Comparison of ENCODE assay signal across 8 cellular contexts in the genomic region with DNA sequence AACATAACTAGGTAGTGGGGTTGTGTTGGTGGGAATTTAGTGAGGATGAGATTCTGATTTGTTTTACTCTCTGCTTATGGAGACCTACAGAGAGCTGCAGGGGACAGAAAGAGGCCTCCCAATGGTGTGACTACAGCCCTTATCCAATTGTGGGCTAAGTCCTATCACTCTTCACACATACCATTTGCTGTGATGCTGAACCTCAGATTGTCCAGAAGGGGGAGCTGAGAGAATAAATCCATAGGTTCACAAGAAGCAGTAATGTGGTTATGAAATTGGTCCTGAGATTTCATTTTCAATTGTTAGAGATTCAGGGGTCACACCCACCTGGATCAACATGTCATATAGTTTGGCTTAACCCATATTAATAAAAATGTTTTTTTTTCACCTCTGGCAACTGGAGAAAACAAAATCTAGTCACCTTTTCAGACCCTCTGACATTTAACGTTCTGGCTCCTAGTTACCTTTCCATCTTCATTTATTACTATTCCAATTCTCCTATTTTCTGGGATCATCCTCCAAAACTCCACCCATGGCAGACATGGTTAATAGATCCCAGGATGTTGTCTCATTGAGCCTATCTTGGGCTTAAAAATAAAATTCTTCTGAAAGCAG. TPM values are rescaled to one million over a fixed set of nuclear protein-coding genes. Genes with fewer than 3 reads are reported as not detected.
DNase-seq lines count a peak whose midpoint lies in the region; ATAC-seq and TF ChIP-seq lines count a peak whose summit lies in the region.

No MANE protein-coding gene starts in this region.

- H3K27me3 ChIP-seq in Peyer's patch, result no peaks in the 10 kb centered on the region
- no peaks in the 10 kb centered on the region for H3K27me3 ChIP-seq in upper lobe of left lung

- H3K27ac ChIP-seq in Peyer's patch (no peak overlapping the region), upper lobe of left lung (no peak overlapping the region)

- H3K4me3 ChIP-seq in Peyer's patch (no peak overlapping the region), fibroblast of the aortic adventitia (ENCODE audit: low read depth, low read length) (no peak overlapping the region), upper lobe of left lung (no peak overlapping the region)

- no peak for TF ChIP-seq EP300 in upper lobe of left lung (IDR thresholded peaks at IDR 0.05)

- H3K4me1 ChIP-seq in Peyer's patch (no peaks in the 10 kb centered on the region), upper lobe of left lung (no peaks in the 10 kb centered on the region)

- WGBS in upper lobe of left lung, 2 donors, result 86 to 96% methylated on average over 1 of the region's 1 CpG

- peak; percentile 47 for DNase-seq in DMS 273 (lab: John Stamatoyannopoulos, UW; ENCODE audit: unreplicated experiment)
- DNase-seq in DMS 273 treated with DMSO at 0.1 percent for 48 hours (lab: John Stamatoyannopoulos, UW), result no peak
- DNase-seq in Peyer's patch, result no peak
- DNase-seq in fibroblast of the aortic adventitia (ENCODE audit: low read depth), result peak; percentile 33
- no peak for DNase-seq in upper lobe of left lung
- no peak for DNase-seq in occipital lobe (lab: John Stamatoyannopoulos, UW)

- ATAC-seq in HG03280 (IDR thresholded peaks at IDR 0.05; ENCODE audit: unreplicated experiment), result peak; percentile 65
- ATAC-seq in upper lobe of left lung (ENCODE audit: low FRiP score in 2 of 2), result no peak
- ATAC-seq in HG03342 (IDR thresholded peaks at IDR 0.05; ENCODE audit: unreplicated experiment), result no peak

- TF ChIP-seq POLR2A in Peyer's patch (IDR thresholded peaks at IDR 0.05) (no peak), upper lobe of left lung (IDR thresholded peaks at IDR 0.05) (no peak)

- H3K9me3 ChIP-seq in Peyer's patch (peaks cover 0 to 7% (median 0%) of the 10 kb centered on the region in 4 donors), upper lobe of left lung (peaks cover 0 to 5% (median 0%) of the 10 kb centered on the region in 4 donors)

- peak in 4 of 6 experiments; percentile 37 to 50 (median 42) for TF ChIP-seq CTCF in Peyer's patch (IDR thresholded peaks at IDR 0.05)
- TF ChIP-seq CTCF in fibroblast of the aortic adventitia (IDR thresholded peaks at IDR 0.05; ENCODE audit: insufficient read depth, low read length), result peak; percentile 72
- TF ChIP-seq CTCF in upper lobe of left lung (IDR thresholded peaks at IDR 0.05), result peak in 5 of 6 experiments; percentile 18 to 36 (median 23)

- no peaks in the 10 kb centered on the region for H3K36me3 ChIP-seq in Peyer's patch
- H3K36me3 ChIP-seq in upper lobe of left lung, result no peaks in the 10 kb centered on the region

RNA-seq across cellular contexts. Expression of a gene that starts 53.3 kb away (rescaled TPM):
- total RNA-seq in Peyer's patch (1 to 10 TPM in 1 of 4 donors, under 1 TPM in 1, not detected in 2; 0.76 to 1.7 TPM), fibroblast of the aortic adventitia (ENCODE audit: low replicate concordance) (not detected in 2 replicates), upper lobe of left lung (1 to 10 TPM in 2 of 6 donors, under 1 TPM in 2, not detected in 2; 0.31 to 1.8 (median 1.0) TPM), occipital lobe (27.5 TPM)

Comparison
In these comparisons a context has a peak if more than half of its experiments do, and no peak if none do; other contexts are left out.
1. DNase-seq: peak in DMS 273 (single experiment) and fibroblast of the aortic adventitia (single experiment); none in DMS 273 treated with DMSO at 0.1 percent for 48 hours (single experiment), Peyer's patch (0 of 3), upper lobe of left lung (0 of 2) and occipital lobe (single experiment).
2. RNA of a gene that starts 53.3 kb away (total RNA-seq): 27.5 TPM in occipital lobe (single experiment); 0.76 to 1.7 TPM in Peyer's patch, 0.31 to 1.8 TPM in upper lobe of left lung and not detected in fibroblast of the aortic adventitia; every median in the first group is over 10 times any median in the second.
3. Peak in every context shown above with its lines, with median percentiles within 50 percentile points of each other: CTCF ChIP-seq.